Comparison of ENCODE assay signal across 1 cellular context in genomic region chr1:167698313-167698712, GRCh38.
TF ChIP-seq lines count a peak whose summit lies in the region.

No MANE protein-coding gene starts in this region.

TF ChIP-seq in GM23338, 12 proteins besides CTCF, POLR2A, EP300 and RAD21:
- TF ChIP-seq ZNF462 (CRISPR knock-in tag; IDR thresholded peaks at IDR 0.05), result no peak
- TF ChIP-seq STAT1 (IDR thresholded peaks at IDR 0.05; ENCODE audit: unreplicated experiment), result no peak
- TF ChIP-seq, protein P1, sequence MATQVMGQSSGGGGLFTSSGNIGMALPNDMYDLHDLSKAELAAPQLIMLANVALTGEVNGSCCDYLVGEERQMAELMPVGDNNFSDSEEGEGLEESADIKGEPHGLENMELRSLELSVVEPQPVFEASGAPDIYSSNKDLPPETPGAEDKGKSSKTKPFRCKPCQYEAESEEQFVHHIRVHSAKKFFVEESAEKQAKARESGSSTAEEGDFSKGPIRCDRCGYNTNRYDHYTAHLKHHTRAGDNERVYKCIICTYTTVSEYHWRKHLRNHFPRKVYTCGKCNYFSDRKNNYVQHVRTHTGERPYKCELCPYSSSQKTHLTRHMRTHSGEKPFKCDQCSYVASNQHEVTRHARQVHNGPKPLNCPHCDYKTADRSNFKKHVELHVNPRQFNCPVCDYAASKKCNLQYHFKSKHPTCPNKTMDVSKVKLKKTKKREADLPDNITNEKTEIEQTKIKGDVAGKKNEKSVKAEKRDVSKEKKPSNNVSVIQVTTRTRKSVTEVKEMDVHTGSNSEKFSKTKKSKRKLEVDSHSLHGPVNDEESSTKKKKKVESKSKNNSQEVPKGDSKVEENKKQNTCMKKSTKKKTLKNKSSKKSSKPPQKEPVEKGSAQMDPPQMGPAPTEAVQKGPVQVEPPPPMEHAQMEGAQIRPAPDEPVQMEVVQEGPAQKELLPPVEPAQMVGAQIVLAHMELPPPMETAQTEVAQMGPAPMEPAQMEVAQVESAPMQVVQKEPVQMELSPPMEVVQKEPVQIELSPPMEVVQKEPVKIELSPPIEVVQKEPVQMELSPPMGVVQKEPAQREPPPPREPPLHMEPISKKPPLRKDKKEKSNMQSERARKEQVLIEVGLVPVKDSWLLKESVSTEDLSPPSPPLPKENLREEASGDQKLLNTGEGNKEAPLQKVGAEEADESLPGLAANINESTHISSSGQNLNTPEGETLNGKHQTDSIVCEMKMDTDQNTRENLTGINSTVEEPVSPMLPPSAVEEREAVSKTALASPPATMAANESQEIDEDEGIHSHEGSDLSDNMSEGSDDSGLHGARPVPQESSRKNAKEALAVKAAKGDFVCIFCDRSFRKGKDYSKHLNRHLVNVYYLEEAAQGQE (IDR thresholded peaks at IDR 0.05; ENCODE audit: unreplicated experiment), result no peak
- TF ChIP-seq EZH2phosphoT487 (IDR thresholded peaks at IDR 0.05; ENCODE audit: unreplicated experiment), result no peak
- TF ChIP-seq JUNB (IDR thresholded peaks at IDR 0.05; ENCODE audit: unreplicated experiment), result no peak
